Comparison of ENCODE assay signal across 8 cellular contexts in genomic region chr19:18173572-18174294, GRCh38. TPM values are rescaled to one million over a fixed set of nuclear protein-coding genes. Genes with fewer than 3 reads are reported as not detected.
DNase-seq lines count a peak whose midpoint lies in the region; ATAC-seq and TF ChIP-seq lines count a peak whose summit lies in the region.

Gene IFI30, plus strand, starts transcription at chr19:18173813. Its CDS starts 29 bp downstream, at chr19:18173842.

- DNase-seq in COLO668 (lab: John Stamatoyannopoulos, UW; ENCODE audit: unreplicated experiment) (peak; percentile 87), HK-2 (ENCODE audit: unreplicated experiment) (peak; percentile 75), RWPE1 (ENCODE audit: low spot score) (peak; percentile 80), heart right ventricle (peak; percentile 65 to 75), psoas muscle (peak; percentile 75 to 82), OCI-M2 (lab: John Stamatoyannopoulos, UW; ENCODE audit: unreplicated experiment) (no peak)
- peak; percentile 77 to 80 for DNase-seq in activated naive CD4-positive, alpha-beta T cell treated with anti-CD3 and anti-CD28 coated beads, Interleukin-2, amount 50 U/mL, for 72 hours (ENCODE audit: low spot score in 2 of 2)

- H3K27me3 ChIP-seq in heart right ventricle (no peaks in the 10 kb centered on the region), psoas muscle (ENCODE audit: insufficient read depth in 3 of 3, low read length in 2 of 3) (peaks cover 0 to 2% (median 0%) of the 10 kb centered on the region in 3 donors)

- H3K4me3 ChIP-seq in heart right ventricle (peak within 1 kb of the TSS; percentile 47 to 91 (median 68)), psoas muscle (peak within 1 kb of the TSS; percentile 79)

- CTCF ChIA-PET in RWPE1 (lab: Yijun Ruan, JAX): interaction anchor here (0.6 to 1.5 kb wide), 3 partner anchors 13 to 1169 kb away, joined by 3 to 5 read pairs (median 3); no protein-coding TSS in a partner anchor

- ATAC-seq in GM19351 (IDR thresholded peaks at IDR 0.05; ENCODE audit: unreplicated experiment): peak; percentile 47
- ATAC-seq in activated naive CD4-positive, alpha-beta T cell treated with anti-CD3 and anti-CD28 coated beads, Interleukin-2, amount 50 U/mL, for 72 hours: peak; percentile 80 to 89
- ATAC-seq in heart right ventricle: peak; percentile 63 to 83 (median 77)
- peak; percentile 54 to 73 (median 62) for ATAC-seq in psoas muscle

- WGBS in heart right ventricle, 2 donors: 0 to 1% methylated on average over 45 to 47 of the region's 47 CpGs
- WGBS in psoas muscle, 3 donors: 0 to 1% (median 1%) methylated on average over 43 to 47 of the region's 47 CpGs

- H3K9me3 ChIP-seq in heart right ventricle (no peaks in the 10 kb centered on the region), psoas muscle (no peaks in the 10 kb centered on the region)

- no peaks in the 10 kb centered on the region for H3K9me3 Mint-ChIP-seq in activated naive CD4-positive, alpha-beta T cell treated with anti-CD3 and anti-CD28 coated beads, Interleukin-2, amount 50 U/mL, for 72 hours

- H3K36me3 Mint-ChIP-seq in activated naive CD4-positive, alpha-beta T cell treated with anti-CD3 and anti-CD28 coated beads, Interleukin-2, amount 50 U/mL, for 72 hours: peaks cover 0 to 19% of the 10 kb centered on the region in 2 donors

- POLR2A ChIA-PET in RWPE1 (lab: Yijun Ruan, JAX; ENCODE audit: low non-redundant PET): interaction anchor here (0.5 to 0.8 kb wide), 3 partner anchors 9 to 82 kb away, joined by 3 to 5 read pairs (median 5); no protein-coding TSS in a partner anchor

- H3K4me1 ChIP-seq in heart right ventricle: peaks cover 0 to 87% (median 19%) of the 10 kb centered on the region in 9 donors
- H3K4me1 ChIP-seq in psoas muscle: peaks cover 10% of the 10 kb centered on the region

- H3K27ac ChIP-seq in RWPE1 (peak within 1 kb of the TSS; percentile 88), heart right ventricle (peak within 1 kb of the TSS in 9 of 10 donors; percentile 5 to 96 (median 66)), psoas muscle (peak within 1 kb of the TSS; percentile 41)

- H3K27ac Mint-ChIP-seq in activated naive CD4-positive, alpha-beta T cell treated with anti-CD3 and anti-CD28 coated beads, Interleukin-2, amount 50 U/mL, for 72 hours: peak within 1 kb of the TSS; percentile 74 to 92

- H3K36me3 ChIP-seq in heart right ventricle: peaks cover 0 to 49% (median 4%) of the 10 kb centered on the region in 9 donors
- H3K36me3 ChIP-seq in psoas muscle (ENCODE audit: insufficient read depth in 1 of 2, low read depth in 1 of 2): peaks cover 3 to 11% of the 10 kb centered on the region in 2 donors

- intact Hi-C loops in heart right ventricle (cut with DNase I) (no loop called here), psoas muscle (cut with DNase I) (no loop called here)

- TF ChIP-seq CTCF in RWPE1 (conservative IDR thresholded peaks at IDR 0.05; ENCODE audit: low read depth) (no peak), heart right ventricle (IDR thresholded peaks at IDR 0.05) (no peak), psoas muscle (IDR thresholded peaks at IDR 0.05) (no peak)

RNA-seq across cellular contexts. Expression of gene IFI30, which starts in this region (rescaled TPM):
- total RNA-seq in activated naive CD4-positive, alpha-beta T cell treated with anti-CD3 and anti-CD28 coated beads, Interleukin-2, amount 50 U/mL, for 72 hours: 10 to 100 TPM; 28.0 to 65.3 TPM
- total RNA-seq in heart right ventricle (100 to 1,000 TPM in 1 of 10 donors, 10 to 100 TPM in 7, 1 to 10 TPM in 2; 6.5 to 241 (median 11.9) TPM), psoas muscle (10 to 100 TPM in 3 of 4 donors, 1 to 10 TPM in 1; 4.3 to 21.5 (median 12.5) TPM)
- polyA plus RNA-seq in heart right ventricle (10 to 100 TPM in 1 of 2 donors, 1 to 10 TPM in 1; 9.7 to 31.2 TPM), psoas muscle (10 to 100 TPM in 1 of 3 donors, 1 to 10 TPM in 2; 1.4 to 11.7 (median 4.7) TPM)
